ENCODE assay signal across 7 cellular contexts in genomic region chr19:41261474-41262190, GRCh38. TPM values are rescaled to one million over a fixed set of nuclear protein-coding genes. Genes with fewer than 3 reads are reported as not detected.
DNase-seq lines count a peak whose midpoint lies in the region; ATAC-seq, FAIRE-seq and TF ChIP-seq lines count a peak whose summit lies in the region.

No MANE protein-coding gene starts in this region.

- H3K9me3 Mint-ChIP-seq in activated naive CD8-positive, alpha-beta T cell treated with anti-CD3 and anti-CD28 coated beads, Interleukin-2, amount 50 U/mL, for 24 hours = peaks cover 3% of the 10 kb centered on the region

- no peak for DNase-seq in Jurkat, Clone E6-1 (ENCODE audit: low read depth, low spot score)
- peak; percentile 15 for DNase-seq in activated naive CD8-positive, alpha-beta T cell treated with anti-CD3 and anti-CD28 coated beads, Interleukin-2, amount 50 U/mL, for 24 hours
- no peak for DNase-seq in keratinocyte (ENCODE audit: low read depth, low spot score)
- DNase-seq in stimulated activated CD4-positive, alpha-beta T cell treated with anti-CD3 and anti-CD28 coated beads, Interleukin-1b, Interleukin-23, amount 100 ng/mL, for 48 hours = no peak
- no peak for DNase-seq in NCI-H2171 (lab: John Stamatoyannopoulos, UW)

- H3K27ac ChIP-seq in keratinocyte (ENCODE audit: control insufficient read depth, insufficient read depth, low read length) (peak overlapping the region; percentile 99), subcutaneous abdominal adipose tissue (ENCODE audit: low read depth, low read length) (peak overlapping the region; percentile 98)

- peak overlapping the region; percentile 98 for H3K27ac Mint-ChIP-seq in activated naive CD8-positive, alpha-beta T cell treated with anti-CD3 and anti-CD28 coated beads, Interleukin-2, amount 50 U/mL, for 24 hours

- peak overlapping the region; percentile 90 for H3K4me3 Mint-ChIP-seq in activated naive CD8-positive, alpha-beta T cell treated with anti-CD3 and anti-CD28 coated beads, Interleukin-2, amount 50 U/mL, for 24 hours

- peaks cover 15% of the 10 kb centered on the region for H3K4me1 ChIP-seq in keratinocyte (ENCODE audit: control insufficient read depth, extremely low read depth, insufficient read depth, low read length)
- peaks cover 8 to 40% (median 31%) of the 10 kb centered on the region in 5 donors for H3K4me1 ChIP-seq in subcutaneous abdominal adipose tissue (ENCODE audit: control insufficient read depth in 5 of 5, insufficient read depth in 5 of 5, low read length in 5 of 5)

- H3K36me3 ChIP-seq in keratinocyte (ENCODE audit: control insufficient read depth in 2 of 2, extremely low read depth in 1 of 2, insufficient read depth in 2 of 2, low read length in 2 of 2) = peaks cover 12 to 25% of the 10 kb centered on the region in 2 experiments
- H3K36me3 ChIP-seq in subcutaneous abdominal adipose tissue (ENCODE audit: control insufficient read depth in 5 of 5, insufficient read depth in 5 of 5, low read length in 5 of 5) = peaks cover 0 to 34% (median 28%) of the 10 kb centered on the region in 5 donors

- H3K4me2 ChIP-seq in keratinocyte (ENCODE audit: control insufficient read depth, extremely low read depth, insufficient read depth, low read depth, low read length) = peak overlapping the region; percentile 90

- H4K20me1 ChIP-seq in keratinocyte (ENCODE audit: control insufficient read depth, extremely low read depth, insufficient read depth, low read length) = no peaks in the 10 kb centered on the region

- H3K79me2 ChIP-seq in keratinocyte (ENCODE audit: control insufficient read depth, insufficient read depth, low read length) = peaks cover 24% of the 10 kb centered on the region

- H2AFZ ChIP-seq in keratinocyte (ENCODE audit: control insufficient read depth, low read length) = peak overlapping the region; percentile 90

- H3K4me1 Mint-ChIP-seq in activated naive CD8-positive, alpha-beta T cell treated with anti-CD3 and anti-CD28 coated beads, Interleukin-2, amount 50 U/mL, for 24 hours = peaks cover 32% of the 10 kb centered on the region

- dilution Hi-C loops in keratinocyte (cut with MboI; ENCODE audit: extremely low pct_ligation_motif_present, low sequenced_read_pairs) = no loop called here

- H3K36me3 Mint-ChIP-seq in activated naive CD8-positive, alpha-beta T cell treated with anti-CD3 and anti-CD28 coated beads, Interleukin-2, amount 50 U/mL, for 24 hours (ENCODE audit: low read depth) = peaks cover 18% of the 10 kb centered on the region

- H3K4me3 ChIP-seq in Jurkat, Clone E6-1 (ENCODE audit: low read length) = peak overlapping the region; percentile 98
- H3K4me3 ChIP-seq in keratinocyte (ENCODE audit: control insufficient read depth in 2 of 3, extremely low read depth in 1 of 3, insufficient read depth in 2 of 3, low read depth in 1 of 3, low read length in 3 of 3) (peak overlapping the region; percentile 69 to 94 (median 78)), subcutaneous abdominal adipose tissue (ENCODE audit: low read depth in 1 of 5, low read length in 5 of 5) (peak overlapping the region; percentile 74 to 94 (median 85))

- H3K9ac ChIP-seq in keratinocyte (ENCODE audit: control insufficient read depth, extremely low read depth, insufficient read depth, low read length) (peak overlapping the region; percentile 96), subcutaneous abdominal adipose tissue (ENCODE audit: low read length in 5 of 5) (peak overlapping the region; percentile 2 to 84 (median 62))

- H3K27me3 Mint-ChIP-seq in activated naive CD8-positive, alpha-beta T cell treated with anti-CD3 and anti-CD28 coated beads, Interleukin-2, amount 50 U/mL, for 24 hours = peaks cover 4% of the 10 kb centered on the region

- no peak for ATAC-seq in activated naive CD8-positive, alpha-beta T cell treated with anti-CD3 and anti-CD28 coated beads, Interleukin-2, amount 50 U/mL, for 24 hours
- ATAC-seq in HG03571 (IDR thresholded peaks at IDR 0.05; ENCODE audit: unreplicated experiment) = no peak

- no peak for TF ChIP-seq CTCF in keratinocyte (optimal IDR thresholded peaks at IDR 0.05 in 1 of 3, IDR thresholded peaks at IDR 0.05 in 1 of 3, conservative IDR thresholded peaks at IDR 0.05 in 1 of 3; ENCODE audit: extremely low read depth in 1 of 3, insufficient read depth in 2 of 3, low read length in 3 of 3)

- no peaks in the 10 kb centered on the region for H3K9me1 ChIP-seq in keratinocyte (ENCODE audit: control insufficient read depth, extremely low read depth, insufficient read depth, low read length)

- no peak for FAIRE-seq in keratinocyte (lab: Jason Lieb, UNC)

- H3K9me3 ChIP-seq in keratinocyte (ENCODE audit: control insufficient read depth, low read depth, low read length) = no peaks in the 10 kb centered on the region
- H3K9me3 ChIP-seq in subcutaneous abdominal adipose tissue (ENCODE audit: control insufficient read depth in 5 of 5, low read length in 5 of 5) = peaks cover 0 to 3% (median 0%) of the 10 kb centered on the region in 5 donors

- H3K27me3 ChIP-seq in keratinocyte (ENCODE audit: control insufficient read depth, extremely low read depth, insufficient read depth, low read length) (no peaks in the 10 kb centered on the region), subcutaneous abdominal adipose tissue (ENCODE audit: control insufficient read depth in 5 of 5, insufficient read depth in 4 of 5, low read length in 5 of 5) (no peaks in the 10 kb centered on the region)

RNA-seq across cellular contexts. Expression of gene HNRNPUL1, which starts 2.5 kb away (rescaled TPM):
- polyA plus RNA-seq in Jurkat, Clone E6-1 (2012; ENCODE audit: insufficient read depth, insufficient read length) = 288 TPM
- 21.1 to 48.3 TPM (median 40.2 TPM) in 3 replicates for polyA plus RNA-seq in keratinocyte
- 36.4 TPM for polyA plus RNA-seq in keratinocyte (2011; ENCODE audit: low read depth)
- polyA plus RNA-seq in keratinocyte (2011; cell fraction: cytosol; rRNA removed) = 24.8 and 36.4 TPM in 2 replicates
- polyA plus RNA-seq in keratinocyte (2011; cell fraction: nucleus; rRNA removed) = 49.5 and 56.5 TPM in 2 replicates
- polyA plus RNA-seq in keratinocyte (2012; ENCODE audit: low replicate concordance) = 47.9 and 119 TPM in 2 replicates
- 34.9 to 90.5 TPM (median 43.5 TPM) in 3 replicates for polyA minus RNA-seq in keratinocyte
- 36.6 TPM for polyA minus RNA-seq in keratinocyte (2011; cell fraction: cytosol; rRNA and poly(A)+ RNA removed)
- 25.3 and 44.1 TPM in 2 replicates for polyA minus RNA-seq in keratinocyte (2011; cell fraction: nucleus; rRNA and poly(A)+ RNA removed)

RNA-seq across cellular contexts. Expression of gene AXL, which starts 42.6 kb away (rescaled TPM):
- not detected for polyA plus RNA-seq in Jurkat, Clone E6-1 (2012; ENCODE audit: insufficient read depth, insufficient read length)
- polyA plus RNA-seq in keratinocyte = 12.2 to 36.3 TPM (median 21.7 TPM) in 3 replicates
- polyA plus RNA-seq in keratinocyte (2011; ENCODE audit: low read depth) = 1.4 TPM
- polyA plus RNA-seq in keratinocyte (2011; cell fraction: cytosol; rRNA removed) = 12.9 and 14.2 TPM in 2 replicates
- polyA plus RNA-seq in keratinocyte (2011; cell fraction: nucleus; rRNA removed) = 26.3 and 27.8 TPM in 2 replicates
- 4.2 and 64.1 TPM in 2 replicates for polyA plus RNA-seq in keratinocyte (2012; ENCODE audit: low replicate concordance)
- 78.0 to 529 TPM (median 129 TPM) in 3 replicates for polyA minus RNA-seq in keratinocyte
- 74.2 TPM for polyA minus RNA-seq in keratinocyte (2011; cell fraction: cytosol; rRNA and poly(A)+ RNA removed)
- polyA minus RNA-seq in keratinocyte (2011; cell fraction: nucleus; rRNA and poly(A)+ RNA removed) = 55.4 and 65.7 TPM in 2 replicates

RNA-seq across cellular contexts. Expression of gene CCDC97, which starts 48.3 kb away (rescaled TPM):
- polyA plus RNA-seq in Jurkat, Clone E6-1 (2012; ENCODE audit: insufficient read depth, insufficient read length) = 25.3 TPM
- polyA plus RNA-seq in keratinocyte = 6.8 to 9.6 TPM (median 9.5 TPM) in 3 replicates
- polyA plus RNA-seq in keratinocyte (2011; ENCODE audit: low read depth) = 6.2 TPM
- polyA plus RNA-seq in keratinocyte (2011; cell fraction: cytosol; rRNA removed) = 6.1 and 8.4 TPM in 2 replicates
- 13.7 and 17.1 TPM in 2 replicates for polyA plus RNA-seq in keratinocyte (2011; cell fraction: nucleus; rRNA removed)
- 8.5 and 17.6 TPM in 2 replicates for polyA plus RNA-seq in keratinocyte (2012; ENCODE audit: low replicate concordance)
- polyA minus RNA-seq in keratinocyte = 9.0 to 34.6 TPM (median 9.3 TPM) in 3 replicates
- 7.7 TPM for polyA minus RNA-seq in keratinocyte (2011; cell fraction: cytosol; rRNA and poly(A)+ RNA removed)
- polyA minus RNA-seq in keratinocyte (2011; cell fraction: nucleus; rRNA and poly(A)+ RNA removed) = 7.8 and 10.6 TPM in 2 replicates
